In the genomic region with DNA sequence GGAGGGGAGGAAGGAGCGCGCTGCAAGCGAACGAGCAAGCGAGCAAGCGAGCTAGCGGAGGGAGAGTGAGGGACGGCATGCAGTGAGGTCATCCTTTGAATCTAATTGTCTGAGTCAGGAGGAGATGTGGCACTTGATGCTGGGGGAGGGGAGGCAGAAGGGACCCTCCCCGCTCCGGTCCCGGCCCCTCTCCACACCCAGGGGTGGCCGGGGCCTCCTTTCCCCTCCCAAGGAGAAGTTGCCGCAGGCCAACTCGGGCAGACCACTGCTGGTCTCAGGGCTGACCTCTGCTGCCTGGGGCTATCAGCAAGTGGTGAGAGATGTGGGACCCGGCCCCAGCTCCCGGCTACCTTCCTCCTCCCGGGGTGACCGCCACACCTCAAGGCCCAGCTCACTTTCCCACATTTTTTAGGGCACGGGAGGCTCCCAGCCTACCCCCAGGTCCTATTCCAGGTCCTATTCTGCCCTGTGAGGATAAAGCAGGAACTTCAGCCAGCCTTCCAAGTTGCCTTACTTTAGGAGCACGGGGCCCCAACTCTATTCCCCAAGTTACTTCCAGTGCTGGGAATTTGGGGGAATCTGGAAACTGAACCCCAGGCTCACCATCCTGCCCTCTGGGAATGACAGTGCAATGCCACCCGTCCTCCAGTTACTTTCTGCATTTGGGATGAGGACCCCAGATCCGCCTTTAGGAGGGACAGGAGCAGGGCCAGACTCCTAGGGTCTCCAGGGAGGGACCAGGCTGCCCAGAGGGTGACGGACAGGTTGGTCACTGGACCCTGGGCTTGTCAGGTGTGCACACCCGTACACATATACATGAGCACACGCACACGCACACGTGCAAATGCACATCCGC, we compare ENCODE assay signal across 8 cellular contexts. TPM values are rescaled to one million over a fixed set of nuclear protein-coding genes. Genes with fewer than 3 reads are reported as not detected.
DNase-seq lines count a peak whose midpoint lies in the region; ATAC-seq and TF ChIP-seq lines count a peak whose summit lies in the region.

No MANE protein-coding gene starts in this region.

- no peak for TF ChIP-seq EP300 in transverse colon (IDR thresholded peaks at IDR 0.05; ENCODE audit: low read depth)

- intact Hi-C loops in transverse colon (cut with DNase I; ENCODE audit: low total_unique reads) = no loop called here

- peaks cover 92% of the 10 kb centered on the region for H3K4me1 Mint-ChIP-seq in brain

- H3K27ac Mint-ChIP-seq in brain = peak overlapping the region; percentile 92 to 99 (median 94)

- no peak overlapping the region for H3K27ac ChIP-seq in transverse colon

- TF ChIP-seq POLR2A in transverse colon (IDR thresholded peaks at IDR 0.05) = no peak

- in situ Hi-C loops in transverse colon (cut with MboI; ENCODE audit: low pct_ligation_motif_present in 1 of 4, low pct_unique_long_range_greater_than_20kb in 1 of 4, low sequenced_read_pairs in 3 of 4) = no loop called here

- H3K4me1 ChIP-seq in transverse colon = peaks cover 0 to 35% (median 9%) of the 10 kb centered on the region in 4 donors

- peak overlapping the region; percentile 71 to 81 (median 78) for H3K4me3 Mint-ChIP-seq in brain

- 17% methylated on average over 20 of the region's 28 CpGs; no CpG with 5 or more reads in 1 of the 2 donors for WGBS in transverse colon (ENCODE audit: low coverage in 1 of 2), 2 donors

- no peak for ATAC-seq in GM19455 (IDR thresholded peaks at IDR 0.05; ENCODE audit: unreplicated experiment)
- ATAC-seq in HG03460 (IDR thresholded peaks at IDR 0.05; ENCODE audit: unreplicated experiment) = no peak

- H3K36me3 Mint-ChIP-seq in brain = peaks cover 9% of the 10 kb centered on the region

- H3K9me3 Mint-ChIP-seq in brain = no peaks in the 10 kb centered on the region

- TF ChIP-seq CTCF in brain (conservative IDR thresholded peaks at IDR 0.05) (no peak), transverse colon (IDR thresholded peaks at IDR 0.05) (no peak)

- H3K4me3 ChIP-seq in transverse colon = peak overlapping the region in 3 of 4 donors; percentile 4 to 39 (median 24)

- DNase-seq in activated CD4-positive, alpha-beta T cell treated with anti-CD3 and anti-CD28 coated beads for 48 hours = peak; percentile 37
- no peak for DNase-seq in activated CD4-positive, alpha-beta T cell treated with anti-CD3 and anti-CD28 coated beads, Interleukin-2, amount 50 U/mL, for 1 hour
- peak; percentile 52 for DNase-seq in kidney tubule cell (ENCODE audit: low spot score)
- DNase-seq in transverse colon = no peak
- no peak for DNase-seq in NCI-H446 (lab: John Stamatoyannopoulos, UW)

- H3K27me3 ChIP-seq in transverse colon = peaks cover 50% of the 10 kb centered on the region

- H3K9me3 ChIP-seq in transverse colon = no peaks in the 10 kb centered on the region

- H3K36me3 ChIP-seq in transverse colon = no peaks in the 10 kb centered on the region

- H3K27me3 Mint-ChIP-seq in brain = no peaks in the 10 kb centered on the region

RNA-seq across cellular contexts. Expression of a gene that starts 11.1 kb away (rescaled TPM):
- polyA plus RNA-seq in brain (ENCODE audit: insufficient read depth, low read depth, low replicate concordance) = 92.8 TPM
- total RNA-seq in transverse colon = 10 to 100 TPM in 1 of 4 donors, 1 to 10 TPM in 3; 5.2 to 59.1 (median 6.8) TPM

RNA-seq across cellular contexts. Expression of a gene that starts 33.4 kb away (rescaled TPM):
- polyA plus RNA-seq in brain (ENCODE audit: insufficient read depth, low read depth, low replicate concordance) = 30.9 TPM
- 10 to 100 TPM in 2 of 4 donors, 1 to 10 TPM in 2; 3.0 to 65.5 (median 22.1) TPM for total RNA-seq in transverse colon

RNA-seq across cellular contexts. Expression of a gene that starts 41.8 kb away (rescaled TPM):
- 314 TPM for polyA plus RNA-seq in brain (ENCODE audit: insufficient read depth, low read depth, low replicate concordance)
- total RNA-seq in transverse colon = 10 to 100 TPM; 41.6 to 78.9 (median 54.0) TPM

RNA-seq across cellular contexts. Expression of a gene that starts 50.4 kb away (rescaled TPM):
- not detected for polyA plus RNA-seq in brain (ENCODE audit: insufficient read depth, low read depth, low replicate concordance)
- total RNA-seq in transverse colon = not detected

RNA-seq across cellular contexts. Expression of a gene that starts 55.7 kb away (rescaled TPM):
- polyA plus RNA-seq in brain (ENCODE audit: insufficient read depth, low read depth, low replicate concordance) = 211 TPM
- total RNA-seq in transverse colon = 1 to 10 TPM in 2 of 4 donors, not detected in 2; 1.4 to 1.7 TPM

Comparison
In these comparisons a context has a peak if more than half of its experiments do, and no peak if none do; other contexts are left out.
1. DNase-seq: peak in activated CD4-positive, alpha-beta T cell treated with anti-CD3 and anti-CD28 coated beads for 48 hours (single experiment) and kidney tubule cell (single experiment); none in activated CD4-positive, alpha-beta T cell treated with anti-CD3 and anti-CD28 coated beads, Interleukin-2, amount 50 U/mL, for 1 hour (single experiment), transverse colon (single experiment) and NCI-H446 (0 of 2).